In genomic region chr2:182870227-182870626, GRCh38 we compare ENCODE assay signal across 10 cellular contexts. TPM values are rescaled to one million over a fixed set of nuclear protein-coding genes. Genes with fewer than 3 reads are reported as not detected.
DNase-seq lines count a peak whose midpoint lies in the region; ATAC-seq and TF ChIP-seq lines count a peak whose summit lies in the region.
"Had no signal": no experiment of that assay in that cellular context is flagged by ENCODE, and none has a peak within 500 bp of the region (broad histone marks: within the 10 kb centered on the region; RNA-seq: fewer than 3 reads in every experiment).

No MANE protein-coding gene starts in this region.

- H3K9me3 ChIP-seq in lower lobe of right lung: no peaks in the 10 kb centered on the region
- H3K9me3 ChIP-seq: transverse colon had no signal

- H3K4me1 ChIP-seq in lower lobe of right lung: peaks cover 15% of the 10 kb centered on the region

- DNase-seq in DMS153 (lab: John Stamatoyannopoulos, UW) (peak; percentile 9), DMS153 treated with DMSO at 0.1 percent for 48 hours (lab: John Stamatoyannopoulos, UW; ENCODE audit: unreplicated experiment) (no peak), HEK293T (ENCODE audit: extremely low spot score) (peak; percentile 69), SK-N-DZ (ENCODE audit: low spot score) (peak; percentile 26), kidney epithelial cell (ENCODE audit: low read depth) (no peak), AG08395 (ENCODE audit: low spot score) (no peak), lower lobe of right lung (no peak), posterior cingulate gyrus (no peak)
- DNase-seq: amniotic stem cell, transverse colon had no signal

- POLR2A ChIA-PET in HEK293T (lab: Yijun Ruan, JAX): no interaction called here

- peak; percentile 23 for TF ChIP-seq CTCF in kidney epithelial cell (IDR thresholded peaks at IDR 0.05; ENCODE audit: insufficient read depth, low read length, poor library complexity, severe bottlenecking)
- no peak for TF ChIP-seq CTCF in lower lobe of right lung (IDR thresholded peaks at IDR 0.05)

- H3K27me3 ChIP-seq in kidney epithelial cell (ENCODE audit: control insufficient read depth, insufficient read depth, low read length) (peaks cover 9% of the 10 kb centered on the region), lower lobe of right lung (ENCODE audit: low read depth) (peaks cover 20% of the 10 kb centered on the region)

- intact Hi-C loops in lower lobe of right lung (cut with DNase I) (no loop called here), posterior cingulate gyrus (cut with DNase I) (no loop called here)

- no peak for ATAC-seq in lower lobe of right lung

- CTCF ChIA-PET in HEK293T (lab: Yijun Ruan, JAX): interaction anchor here (0.7 to 1.0 kb wide), 2 partner anchors 25 to 166 kb away, joined by 3 read pairs; no protein-coding TSS in a partner anchor

- H3K4me3 ChIP-seq in kidney epithelial cell (ENCODE audit: low read depth, low read length) (no peak overlapping the region), lower lobe of right lung (no peak overlapping the region)
- H3K4me3 ChIP-seq: transverse colon had no signal

- H3K36me3 ChIP-seq in kidney epithelial cell (ENCODE audit: control insufficient read depth, insufficient read depth, low read length): no peaks in the 10 kb centered on the region
- H3K36me3 ChIP-seq in lower lobe of right lung: no peaks in the 10 kb centered on the region
- H3K36me3 ChIP-seq: transverse colon had no signal

- no peak overlapping the region for H3K27ac ChIP-seq in lower lobe of right lung
- H3K27ac ChIP-seq: transverse colon had no signal

TF ChIP-seq in HEK293T, 16 proteins besides CTCF, POLR2A, EP300 and RAD21:
- TF ChIP-seq SP1 (IDR thresholded peaks at IDR 0.05) (no peak), SUZ12 (IDR thresholded peaks at IDR 0.05) (no peak), LEF1 (IDR thresholded peaks at IDR 0.05; ENCODE audit: borderline replicate concordance) (no peak), BHLHE40 (IDR thresholded peaks at IDR 0.05; ENCODE audit: borderline replicate concordance) (no peak), PKNOX1 (IDR thresholded peaks at IDR 0.05) (no peak), CTBP1 (IDR thresholded peaks at IDR 0.05; ENCODE audit: borderline replicate concordance) (no peak), ELF4 (IDR thresholded peaks at IDR 0.05) (no peak), ARNT (IDR thresholded peaks at IDR 0.05) (no peak), FOXA1 (IDR thresholded peaks at IDR 0.05) (no peak), TARDBP (IDR thresholded peaks at IDR 0.05) (no peak)

RNA-seq across cellular contexts. Expression of gene FRZB, which starts 3.8 kb away (rescaled TPM):
- polyA plus RNA-seq in SK-N-DZ (2014; cell fraction: cytosol; rRNA removed): 8.1 and 8.7 TPM in 2 replicates
- 5.3 and 8.6 TPM in 2 replicates for polyA plus RNA-seq in SK-N-DZ (2014; cell fraction: nucleus; rRNA removed)
- total RNA-seq in kidney epithelial cell (0.17 TPM in 1 of 2 replicates, not detected in the other), lower lobe of right lung (2.9 TPM)

Comparison
In these comparisons a context has a peak if more than half of its experiments do, and no peak if none do; other contexts are left out.
1. DNase-seq: peak in DMS153 (single experiment), HEK293T (single experiment) and SK-N-DZ (single experiment); none in DMS153 treated with DMSO at 0.1 percent for 48 hours (single experiment), kidney epithelial cell (single experiment), AG08395 (single experiment), lower lobe of right lung (single experiment) and posterior cingulate gyrus (0 of 10).